Comparison of ENCODE assay signal across 16 cellular contexts in genomic region chr15:80785335-80785734, GRCh38.
"Had no signal": no experiment of that assay in that cellular context is flagged by ENCODE, and none has a peak within 500 bp of the region (broad histone marks: within the 10 kb centered on the region; RNA-seq: fewer than 3 reads in every experiment).

No MANE protein-coding gene starts in this region.

- H3K4me3 ChIP-seq: coronary artery, esophagus muscularis mucosa, right atrium auricular region had no signal

- H3K4me3 Mint-ChIP-seq: activated naive CD4-positive, alpha-beta T cell treated with anti-CD3 and anti-CD28 coated beads, Interleukin-2, amount 10 ng/mL, durations not matched to agents 7 days and 5 days; nephron; T-helper 1 cell treated with Interleukin-12 subunit alpha and Interleukin-12 subunit beta and Interleukin-4 antibody, amounts not matched to agents 30 μg/mL and 1 μg/mL, for 36 hours; type B pancreatic cell had no signal

- H3K36me3 ChIP-seq: esophagus muscularis mucosa, right atrium auricular region had no signal

- H3K27ac Mint-ChIP-seq: activated naive CD4-positive, alpha-beta T cell treated with anti-CD3 and anti-CD28 coated beads, Interleukin-2, amount 10 ng/mL, durations not matched to agents 7 days and 5 days; nephron; progenitor cell of endocrine pancreas; T-helper 1 cell treated with Interleukin-12 subunit alpha and Interleukin-12 subunit beta and Interleukin-4 antibody, amounts not matched to agents 30 μg/mL and 1 μg/mL, for 36 hours; type B pancreatic cell had no signal

- H3K9me3 ChIP-seq: esophagus muscularis mucosa, right atrium auricular region had no signal

- ATAC-seq: stimulated activated naive CD8-positive, alpha-beta T cell treated with anti-CD3 and anti-CD28 coated beads, Interleukin-15, Interleukin-2, amounts not matched to agents 100 U/mL and 50 U/mL, for 24 hours had no signal

- DNase-seq: activated CD4-positive, alpha-beta T cell treated with anti-CD3 and anti-CD28 coated beads for 4 hours; activated CD8-positive, alpha-beta memory T cell treated with anti-CD3 and anti-CD28 coated beads, Interleukin-2, amount 50 U/mL, for 48 hours; activated naive CD4-positive, alpha-beta T cell treated with anti-CD3 and anti-CD28 coated beads, Interleukin-2, amount 10 ng/mL, durations not matched to agents 7 days and 5 days; central memory CD4-positive, alpha-beta T cell; glutamatergic neuron; nucleus accumbens; small intestine; stimulated activated CD4-positive, alpha-beta T cell treated with anti-CD3 and anti-CD28 coated beads, Interleukin-4, amount 100 ng/mL, for 4 hours; stimulated activated naive CD8-positive, alpha-beta T cell treated with anti-CD3 and anti-CD28 coated beads, Interleukin-15, Interleukin-2, amounts not matched to agents 100 U/mL and 50 U/mL, for 24 hours had no signal

- H3K27ac ChIP-seq: coronary artery, esophagus muscularis mucosa, right atrium auricular region had no signal

- H3K9me3 Mint-ChIP-seq: activated naive CD4-positive, alpha-beta T cell treated with anti-CD3 and anti-CD28 coated beads, Interleukin-2, amount 10 ng/mL, durations not matched to agents 7 days and 5 days; nephron; T-helper 1 cell treated with Interleukin-12 subunit alpha and Interleukin-12 subunit beta and Interleukin-4 antibody, amounts not matched to agents 30 μg/mL and 1 μg/mL, for 36 hours; type B pancreatic cell had no signal

- H3K36me3 Mint-ChIP-seq: activated naive CD4-positive, alpha-beta T cell treated with anti-CD3 and anti-CD28 coated beads, Interleukin-2, amount 10 ng/mL, durations not matched to agents 7 days and 5 days; type B pancreatic cell had no signal

- H3K27me3 ChIP-seq: right atrium auricular region had no signal

- H3K4me1 Mint-ChIP-seq: nephron had no signal
